15 cellular contexts compared by ENCODE assay signal in genomic region chr12:43273467-43273866, GRCh38.
A peak's percentile ranks its signal among the peaks of the same experiment; 100 is the strongest.
DNase-seq lines count a peak whose midpoint lies in the region; ATAC-seq, FAIRE-seq and TF ChIP-seq lines count a peak whose summit lies in the region.
"Had no signal": no experiment of that assay in that cellular context is flagged by ENCODE, and none has a peak within 500 bp of the region (broad histone marks: within the 10 kb centered on the region; RNA-seq: fewer than 3 reads in every experiment).

No MANE protein-coding gene starts in this region.

- H3K4me2 ChIP-seq in endothelial cell of umbilical vein (ENCODE audit: insufficient read depth, low read length) (peak overlapping the region; percentile 37), smooth muscle cell (no peak overlapping the region)
- H3K4me2 ChIP-seq: BLaER1 had no signal

- H4K20me1 ChIP-seq in endothelial cell of umbilical vein (replicated peaks; ENCODE audit: control insufficient read depth, extremely low read depth, insufficient read depth, low read length) (no peaks in the 10 kb centered on the region), smooth muscle cell (ENCODE audit: low read depth) (no peaks in the 10 kb centered on the region)
- H4K20me1 ChIP-seq: BLaER1 had no signal

- H3K27ac ChIP-seq in endothelial cell of umbilical vein (ENCODE audit: insufficient read depth, low read depth, low read length) = no peak overlapping the region
- H3K27ac ChIP-seq in smooth muscle cell (ENCODE audit: low read depth) = peak overlapping the region; percentile 32
- H3K27ac ChIP-seq: BLaER1 had no signal

- dilution Hi-C loops in endothelial cell of umbilical vein (cut with MboI; ENCODE audit: extremely low pct_ligation_motif_present, low sequenced_read_pairs) = no loop called here

- H3K4me3 ChIP-seq in endothelial cell of umbilical vein (replicated peaks in 1 of 3; ENCODE audit: insufficient read depth in 1 of 3, low read depth in 1 of 3, low read length in 3 of 3) = no peak overlapping the region
- H3K4me3 ChIP-seq in smooth muscle cell = no peak overlapping the region
- H3K4me3 ChIP-seq: BLaER1, HAP-1 had no signal

- H3K9me1 ChIP-seq in endothelial cell of umbilical vein (replicated peaks; ENCODE audit: control insufficient read depth, extremely low read depth, insufficient read depth, low read length) = no peaks in the 10 kb centered on the region

- peak; percentile 27 for DNase-seq in NCI-H226
- DNase-seq in endothelial cell of umbilical vein (ENCODE audit: low read depth, low spot score) = peak; percentile 59
- peak; percentile 38 for DNase-seq in kidney tubule cell (ENCODE audit: low spot score)
- DNase-seq in smooth muscle cell (lab: John Stamatoyannopoulos, UW; ENCODE audit: unreplicated experiment) = no peak
- no peak for DNase-seq in NCI-H2227 (lab: John Stamatoyannopoulos, UW; ENCODE audit: unreplicated experiment)
- DNase-seq in EL = no peak
- DNase-seq: CD8-positive, alpha-beta memory T cell; NCI-H1417; NCI-H1930; NCI-H2171 treated with DMSO at 0.1 percent for 48 hours; NCI-H510A treated with DMSO at 0.1 percent for 48 hours had no signal

- intact Hi-C loops in endothelial cell of umbilical vein (cut with micrococcal nuclease) = no loop called here

- H3K9ac ChIP-seq in endothelial cell of umbilical vein (replicated peaks; ENCODE audit: extremely low read depth, insufficient read depth, low read length) = no peak overlapping the region
- H3K9ac ChIP-seq in smooth muscle cell (ENCODE audit: low read depth) = no peak overlapping the region
- H3K9ac ChIP-seq: BLaER1 had no signal

- WGBS in smooth muscle cell (ENCODE audit: low lambda C conversion rate) = 68% methylated on average over 2 of the region's 2 CpGs

- H2AFZ ChIP-seq in endothelial cell of umbilical vein (ENCODE audit: low read depth, low read length) (peak overlapping the region; percentile 63), smooth muscle cell (ENCODE audit: low read depth) (peak overlapping the region; percentile 70)

- no TSS peak for BruUV-seq in endothelial cell of umbilical vein (replicated peaks; lab: Mats Ljungman, UMichigan)

- TF ChIP-seq POLR2A in endothelial cell of umbilical vein (IDR thresholded peaks at IDR 0.05; ENCODE audit: low read depth, low read length) = no peak

- H3F3A ChIP-seq in smooth muscle cell (ENCODE audit: low read depth) = peaks cover 13% of the 10 kb centered on the region

- POLR2A ChIA-PET in endothelial cell of umbilical vein (lab: Charles Lee) = no interaction called here

- no peaks in the 10 kb centered on the region for H3K9me3 ChIP-seq in endothelial cell of umbilical vein (replicated peaks; ENCODE audit: control insufficient read depth, insufficient read depth, low read length)
- no peaks in the 10 kb centered on the region for H3K9me3 ChIP-seq in smooth muscle cell (replicated peaks; ENCODE audit: low read depth)
- H3K9me3 ChIP-seq: BLaER1, HAP-1 had no signal

- H3K27me3 ChIP-seq in endothelial cell of umbilical vein (ENCODE audit: control insufficient read depth in 2 of 2, insufficient read depth in 2 of 2, low read length in 2 of 2) (no peaks in the 10 kb centered on the region), smooth muscle cell (ENCODE audit: low read depth) (no peaks in the 10 kb centered on the region)
- H3K27me3 ChIP-seq: BLaER1 had no signal

- CTCF ChIA-PET in endothelial cell of umbilical vein (lab: Charles Lee) = no interaction called here

- H3K79me2 ChIP-seq in endothelial cell of umbilical vein (ENCODE audit: control insufficient read depth, insufficient read depth, low read length) = no peaks in the 10 kb centered on the region
- H3K79me2 ChIP-seq in smooth muscle cell (ENCODE audit: low read depth) = no peaks in the 10 kb centered on the region

- TF ChIP-seq CTCF in endothelial cell of umbilical vein (IDR thresholded peaks at IDR 0.05; ENCODE audit: extremely low read depth in 1 of 2, insufficient read depth in 1 of 2, low read depth in 1 of 2, low read length in 2 of 2) = no peak
- TF ChIP-seq CTCF in smooth muscle cell (IDR thresholded peaks at IDR 0.05; ENCODE audit: borderline replicate concordance, insufficient read depth, poor library complexity, severe bottlenecking) = no peak

- H3K36me3 ChIP-seq in endothelial cell of umbilical vein (ENCODE audit: control insufficient read depth in 2 of 2, extremely low read depth in 1 of 2, insufficient read depth in 2 of 2, low read length in 2 of 2) (no peaks in the 10 kb centered on the region), smooth muscle cell (ENCODE audit: low read depth) (no peaks in the 10 kb centered on the region)
- H3K36me3 ChIP-seq: BLaER1, HAP-1 had no signal

- no peak for FAIRE-seq in endothelial cell of umbilical vein (lab: Jason Lieb, UNC)
- FAIRE-seq: HepG2 had no signal

- H3K4me1 ChIP-seq in endothelial cell of umbilical vein (ENCODE audit: control insufficient read depth, extremely low read depth, insufficient read depth, low read length) (peaks cover 36% of the 10 kb centered on the region), smooth muscle cell (ENCODE audit: low read depth) (peaks cover 14% of the 10 kb centered on the region)

- no peak for ATAC-seq in GM18511 (IDR thresholded peaks at IDR 0.05; ENCODE audit: unreplicated experiment)
- ATAC-seq: HepG2 had no signal

TF ChIP-seq in endothelial cell of umbilical vein, 7 proteins besides CTCF, POLR2A, EP300 and RAD21:
- TF ChIP-seq FOS (IDR thresholded peaks at IDR 0.05; ENCODE audit: borderline replicate concordance, insufficient read depth, low read length) = peak; percentile 36
- TF ChIP-seq MAX (IDR thresholded peaks at IDR 0.05; ENCODE audit: insufficient read depth, insufficient read length) = no peak

Comparison
In these comparisons a context has a peak if more than half of its experiments do, and no peak if none do; other contexts are left out.
1. DNase-seq: peak in NCI-H226 (single experiment), endothelial cell of umbilical vein (single experiment) and kidney tubule cell (single experiment); none in smooth muscle cell (single experiment), NCI-H2227 (single experiment) and EL (single experiment).